ENCODE assay signal across 11 cellular contexts in genomic region chr4:145819246-145820181, GRCh38.
DNase-seq lines count a peak whose midpoint lies in the region; ATAC-seq and TF ChIP-seq lines count a peak whose summit lies in the region.
"Had no signal": no experiment of that assay in that cellular context is flagged by ENCODE, and none has a peak within 500 bp of the region (broad histone marks: within the 10 kb centered on the region; RNA-seq: fewer than 3 reads in every experiment).

No MANE protein-coding gene starts in this region.

- no peaks in the 10 kb centered on the region for H3K9me2 ChIP-seq in OCI-LY7 (ENCODE audit: insufficient read depth, low read length)

- H3K36me3 ChIP-seq in fibroblast of lung (ENCODE audit: control insufficient read depth, insufficient read depth, low read length) (no peaks in the 10 kb centered on the region), OCI-LY7 (ENCODE audit: insufficient read depth, low read length) (peaks cover 92% of the 10 kb centered on the region)
- H3K36me3 ChIP-seq in CD4-positive, alpha-beta memory T cell (ENCODE audit: insufficient read depth, low read length) = no peaks in the 10 kb centered on the region

- no peak overlapping the region for H3K4me3 Mint-ChIP-seq in CD4-positive, alpha-beta memory T cell
- H3K4me3 Mint-ChIP-seq: activated CD8-positive, alpha-beta T cell treated with anti-CD3 and anti-CD28 coated beads, Interleukin-2, amount 10 ng/mL, durations not matched to agents 7 days and 5 days had no signal

- no peak overlapping the region for H3K27ac ChIP-seq in fibroblast of lung (ENCODE audit: insufficient read depth, low read length)
- H3K27ac ChIP-seq in CD4-positive, alpha-beta memory T cell (ENCODE audit: low read depth, low read length) = no peak overlapping the region
- H3K27ac ChIP-seq in OCI-LY7 (ENCODE audit: low read depth, low read length, poor library complexity, severe bottlenecking) = no peak overlapping the region

- no peaks in the 10 kb centered on the region for H3K9me3 ChIP-seq in fibroblast of lung (ENCODE audit: control insufficient read depth, insufficient read depth, low read depth, low read length)
- H3K9me3 ChIP-seq in CD4-positive, alpha-beta memory T cell (ENCODE audit: control insufficient read depth in 1 of 2, low read length in 2 of 2) = no peaks in the 10 kb centered on the region
- H3K9me3 ChIP-seq in OCI-LY7 (ENCODE audit: low read length) = no peaks in the 10 kb centered on the region

- DNase-seq in NAMALWA (ENCODE audit: low spot score) = peak; percentile 44
- DNase-seq in fibroblast of lung (ENCODE audit: low read depth in 2 of 2) = no peak
- DNase-seq in pons (ENCODE audit: low spot score) = peak; percentile 79
- no peak for DNase-seq in CD4-positive, alpha-beta memory T cell
- DNase-seq in OCI-LY7 (ENCODE audit: low spot score) = no peak
- DNase-seq: activated CD8-positive, alpha-beta T cell treated with anti-CD3 and anti-CD28 coated beads, Interleukin-2, amount 10 ng/mL, durations not matched to agents 7 days and 5 days; left colon had no signal

- H2AFZ ChIP-seq in fibroblast of lung (ENCODE audit: low read length) (peak overlapping the region; percentile 11), OCI-LY7 (ENCODE audit: low read length) (no peak overlapping the region)

- H3K36me3 Mint-ChIP-seq in CD4-positive, alpha-beta memory T cell = peaks cover 45 to 64% of the 10 kb centered on the region in 2 donors

- H3K4me2 ChIP-seq in fibroblast of lung (ENCODE audit: extremely low read depth, insufficient read depth, low read length) (no peak overlapping the region), OCI-LY7 (ENCODE audit: low read length) (no peak overlapping the region)

- H4K20me1 ChIP-seq in fibroblast of lung (ENCODE audit: control insufficient read depth, extremely low read depth, insufficient read depth, low read length) = no peaks in the 10 kb centered on the region
- H4K20me1 ChIP-seq in OCI-LY7 (ENCODE audit: insufficient read depth, low read length) = no peaks in the 10 kb centered on the region

- intact Hi-C loops in CD4-positive, alpha-beta memory T cell (cut with micrococcal nuclease) = no loop called here
- intact Hi-C loops in OCI-LY7 (cut with micrococcal nuclease; ENCODE audit: unreplicated experiment) = no loop called here

- ATAC-seq in GM18907 (IDR thresholded peaks at IDR 0.05; ENCODE audit: unreplicated experiment) (peak; percentile 41), GM18511 (IDR thresholded peaks at IDR 0.05; ENCODE audit: unreplicated experiment) (no peak), HG03025 (IDR thresholded peaks at IDR 0.05; ENCODE audit: low FRiP score, unreplicated experiment) (no peak)
- ATAC-seq: activated CD8-positive, alpha-beta T cell treated with anti-CD3 and anti-CD28 coated beads, Interleukin-2, amount 10 ng/mL, durations not matched to agents 7 days and 5 days; left colon had no signal

- peaks cover 3% of the 10 kb centered on the region for H3K4me1 ChIP-seq in fibroblast of lung (ENCODE audit: control insufficient read depth, extremely low read depth, insufficient read depth, low read length)
- no peaks in the 10 kb centered on the region for H3K4me1 ChIP-seq in CD4-positive, alpha-beta memory T cell (ENCODE audit: insufficient read depth, low read length)
- no peaks in the 10 kb centered on the region for H3K4me1 ChIP-seq in OCI-LY7 (ENCODE audit: insufficient read depth, low read length, poor library complexity, severe bottlenecking)

- H3K27me3 ChIP-seq in fibroblast of lung (ENCODE audit: control insufficient read depth, insufficient read depth, low read length) = no peaks in the 10 kb centered on the region
- no peaks in the 10 kb centered on the region for H3K27me3 ChIP-seq in CD4-positive, alpha-beta memory T cell (ENCODE audit: insufficient read depth, low read length)

- peaks cover 0 to under 1% (median 0%) of the 10 kb centered on the region in 8 donors for H3K9me3 Mint-ChIP-seq in CD4-positive, alpha-beta memory T cell

- no peak overlapping the region for H3K9ac ChIP-seq in fibroblast of lung (ENCODE audit: insufficient read depth, low read length)

- H3K27me3 Mint-ChIP-seq in CD4-positive, alpha-beta memory T cell = no peaks in the 10 kb centered on the region

- BruUV-seq in OCI-LY7 (replicated peaks; lab: Mats Ljungman, UMichigan) = no TSS peak

- peaks cover 0 to 4% (median 0%) of the 10 kb centered on the region in 4 donors for H3K4me1 Mint-ChIP-seq in CD4-positive, alpha-beta memory T cell

- CTCF ChIA-PET in CD4-positive, alpha-beta memory T cell (lab: Charles Lee; ENCODE audit: partially characterized antibody) = interaction anchor here (1.4 kb wide), 1 partner anchor 17 kb away, joined by 4 read pairs; no protein-coding TSS in a partner anchor
- CTCF ChIA-PET in OCI-LY7 (lab: Charles Lee; ENCODE audit: unreplicated experiment) = interaction anchor here (0.5 kb wide), 1 partner anchor 399 kb away, joined by 3 read pairs; no protein-coding TSS in a partner anchor

- TF ChIP-seq CTCF in fibroblast of lung (conservative IDR thresholded peaks at IDR 0.05 in 1 of 2, IDR thresholded peaks at IDR 0.05 in 1 of 2; ENCODE audit: low read depth in 1 of 2, low read length in 2 of 2) (no peak), OCI-LY7 (conservative IDR thresholded peaks at IDR 0.05; ENCODE audit: low read length) (no peak)

- peak overlapping the region in 1 of 7 donors; percentile 14 for H3K27ac Mint-ChIP-seq in CD4-positive, alpha-beta memory T cell
- H3K27ac Mint-ChIP-seq: activated CD8-positive, alpha-beta T cell treated with anti-CD3 and anti-CD28 coated beads, Interleukin-2, amount 10 ng/mL, durations not matched to agents 7 days and 5 days had no signal

- POLR2A ChIA-PET in CD4-positive, alpha-beta memory T cell (lab: Charles Lee; ENCODE audit: partially characterized antibody) = no interaction called here
- POLR2A ChIA-PET in OCI-LY7 (lab: Charles Lee) = no interaction called here

- H3K4me3 ChIP-seq in fibroblast of lung (replicated peaks in 1 of 4; ENCODE audit: control extremely low read depth in 1 of 4, insufficient read depth in 1 of 4, low read depth in 3 of 4, low read length in 4 of 4) (no peak overlapping the region), OCI-LY7 (ENCODE audit: low read depth, low read length, poor library complexity, severe bottlenecking) (no peak overlapping the region)
- H3K4me3 ChIP-seq in CD4-positive, alpha-beta memory T cell (ENCODE audit: low read length in 2 of 2) = no peak overlapping the region
- H3K4me3 ChIP-seq: skin epidermis had no signal

- H3K79me2 ChIP-seq in fibroblast of lung (ENCODE audit: control insufficient read depth, insufficient read depth, low read length) (no peaks in the 10 kb centered on the region), OCI-LY7 (ENCODE audit: insufficient read depth, low read depth, low read length) (no peaks in the 10 kb centered on the region)

Comparison
In these comparisons a context has a peak if more than half of its experiments do, and no peak if none do; other contexts are left out.
1. DNase-seq: peak in NAMALWA (single experiment) and pons (single experiment); none in fibroblast of lung (0 of 2), CD4-positive, alpha-beta memory T cell (0 of 5) and OCI-LY7 (single experiment).